1 cellular context compared by ENCODE assay signal in the genomic region with DNA sequence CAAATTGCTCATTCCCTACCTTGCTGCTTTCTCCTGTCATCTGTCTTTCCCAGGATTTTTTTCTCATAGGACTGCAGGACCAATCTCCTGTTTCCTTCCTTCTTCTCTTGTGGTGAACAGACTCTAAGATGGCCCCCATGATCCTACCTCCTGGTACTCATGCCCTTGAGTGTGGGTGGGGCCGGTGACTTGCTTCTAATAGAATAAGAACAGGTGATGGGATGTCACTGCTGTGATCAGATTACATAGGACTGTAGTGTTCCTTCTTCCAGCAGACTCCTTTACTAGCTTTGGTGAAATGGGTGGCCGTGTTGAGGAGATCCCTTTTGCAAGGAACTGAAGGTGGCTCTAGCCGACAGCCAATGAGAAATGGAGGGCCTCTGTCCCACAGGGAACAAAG.
TF ChIP-seq lines count a peak whose summit lies in the region.

No MANE protein-coding gene starts in this region.

TF ChIP-seq in HepG2, 621 proteins besides CTCF, POLR2A, EP300 and RAD21:
- TF ChIP-seq ATF7-NPFF (CRISPR knock-in tag; IDR thresholded peaks at IDR 0.05; ENCODE audit: low read depth), result no peak
- TF ChIP-seq ETS1 (CRISPR knock-in tag; IDR thresholded peaks at IDR 0.05), result no peak
- TF ChIP-seq NCOR1 (IDR thresholded peaks at IDR 0.05; ENCODE audit: borderline replicate concordance, low read length), result no peak
- TF ChIP-seq, protein P1, sequence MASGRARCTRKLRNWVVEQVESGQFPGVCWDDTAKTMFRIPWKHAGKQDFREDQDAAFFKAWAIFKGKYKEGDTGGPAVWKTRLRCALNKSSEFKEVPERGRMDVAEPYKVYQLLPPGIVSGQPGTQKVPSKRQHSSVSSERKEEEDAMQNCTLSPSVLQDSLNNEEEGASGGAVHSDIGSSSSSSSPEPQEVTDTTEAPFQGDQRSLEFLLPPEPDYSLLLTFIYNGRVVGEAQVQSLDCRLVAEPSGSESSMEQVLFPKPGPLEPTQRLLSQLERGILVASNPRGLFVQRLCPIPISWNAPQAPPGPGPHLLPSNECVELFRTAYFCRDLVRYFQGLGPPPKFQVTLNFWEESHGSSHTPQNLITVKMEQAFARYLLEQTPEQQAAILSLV (CRISPR knock-in tag; IDR thresholded peaks at IDR 0.05; ENCODE audit: borderline replicate concordance), result no peak
- no peak for TF ChIP-seq ZNF747 (CRISPR knock-in tag; IDR thresholded peaks at IDR 0.05; ENCODE audit: borderline replicate concordance)
- TF ChIP-seq ZNF383 (CRISPR knock-in tag; IDR thresholded peaks at IDR 0.05; ENCODE audit: borderline replicate concordance), result no peak
- no peak for TF ChIP-seq KLF12 (CRISPR knock-in tag; IDR thresholded peaks at IDR 0.05; ENCODE audit: borderline replicate concordance)
- TF ChIP-seq RBFOX2 (IDR thresholded peaks at IDR 0.05; ENCODE audit: low read depth, low read length), result no peak
- no peak for TF ChIP-seq ELF1 (CRISPR knock-in tag; IDR thresholded peaks at IDR 0.05)
- no peak for TF ChIP-seq ZBTB38 (CRISPR knock-in tag; IDR thresholded peaks at IDR 0.05)
- no peak for TF ChIP-seq PHF8 (CRISPR knock-in tag; IDR thresholded peaks at IDR 0.05)
- TF ChIP-seq ZNF580 (CRISPR knock-in tag; IDR thresholded peaks at IDR 0.05; ENCODE audit: borderline replicate concordance, low read depth), result no peak
- TF ChIP-seq KLF11 (CRISPR knock-in tag; IDR thresholded peaks at IDR 0.05), result no peak
- no peak for TF ChIP-seq JARID2 (CRISPR knock-in tag; IDR thresholded peaks at IDR 0.05; ENCODE audit: insufficient replicate concordance)
- no peak for TF ChIP-seq NFKB2 (CRISPR knock-in tag; IDR thresholded peaks at IDR 0.05; ENCODE audit: borderline replicate concordance)
- TF ChIP-seq SCMH1 (CRISPR knock-in tag; IDR thresholded peaks at IDR 0.05; ENCODE audit: borderline replicate concordance), result no peak
TF ChIP-seq in HepG2: peak in this region for 0.
